1 cellular context compared by ENCODE assay signal in the genomic region with DNA sequence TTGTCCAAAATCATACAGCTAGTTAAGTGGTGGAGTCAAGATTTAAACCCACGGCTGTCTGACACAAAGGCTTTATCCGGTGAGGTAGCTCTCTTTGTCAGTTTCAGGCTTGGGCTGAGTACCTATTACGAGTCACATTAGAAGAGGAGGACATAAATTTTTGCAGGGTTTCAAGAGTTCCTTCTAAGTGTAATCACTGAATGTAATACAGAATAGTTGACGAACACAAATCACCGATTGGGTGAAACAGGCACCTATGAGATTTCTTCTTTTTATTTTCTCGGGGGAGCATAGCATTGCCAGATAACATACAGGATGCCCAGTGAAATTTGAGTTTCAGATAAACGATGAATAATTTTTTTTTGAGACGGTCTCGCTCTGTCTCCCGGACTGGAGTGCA.
TF ChIP-seq lines count a peak whose summit lies in the region.

No MANE protein-coding gene starts in this region.

TF ChIP-seq in HepG2, 621 proteins besides CTCF, POLR2A, EP300 and RAD21:
- TF ChIP-seq, protein P1, sequence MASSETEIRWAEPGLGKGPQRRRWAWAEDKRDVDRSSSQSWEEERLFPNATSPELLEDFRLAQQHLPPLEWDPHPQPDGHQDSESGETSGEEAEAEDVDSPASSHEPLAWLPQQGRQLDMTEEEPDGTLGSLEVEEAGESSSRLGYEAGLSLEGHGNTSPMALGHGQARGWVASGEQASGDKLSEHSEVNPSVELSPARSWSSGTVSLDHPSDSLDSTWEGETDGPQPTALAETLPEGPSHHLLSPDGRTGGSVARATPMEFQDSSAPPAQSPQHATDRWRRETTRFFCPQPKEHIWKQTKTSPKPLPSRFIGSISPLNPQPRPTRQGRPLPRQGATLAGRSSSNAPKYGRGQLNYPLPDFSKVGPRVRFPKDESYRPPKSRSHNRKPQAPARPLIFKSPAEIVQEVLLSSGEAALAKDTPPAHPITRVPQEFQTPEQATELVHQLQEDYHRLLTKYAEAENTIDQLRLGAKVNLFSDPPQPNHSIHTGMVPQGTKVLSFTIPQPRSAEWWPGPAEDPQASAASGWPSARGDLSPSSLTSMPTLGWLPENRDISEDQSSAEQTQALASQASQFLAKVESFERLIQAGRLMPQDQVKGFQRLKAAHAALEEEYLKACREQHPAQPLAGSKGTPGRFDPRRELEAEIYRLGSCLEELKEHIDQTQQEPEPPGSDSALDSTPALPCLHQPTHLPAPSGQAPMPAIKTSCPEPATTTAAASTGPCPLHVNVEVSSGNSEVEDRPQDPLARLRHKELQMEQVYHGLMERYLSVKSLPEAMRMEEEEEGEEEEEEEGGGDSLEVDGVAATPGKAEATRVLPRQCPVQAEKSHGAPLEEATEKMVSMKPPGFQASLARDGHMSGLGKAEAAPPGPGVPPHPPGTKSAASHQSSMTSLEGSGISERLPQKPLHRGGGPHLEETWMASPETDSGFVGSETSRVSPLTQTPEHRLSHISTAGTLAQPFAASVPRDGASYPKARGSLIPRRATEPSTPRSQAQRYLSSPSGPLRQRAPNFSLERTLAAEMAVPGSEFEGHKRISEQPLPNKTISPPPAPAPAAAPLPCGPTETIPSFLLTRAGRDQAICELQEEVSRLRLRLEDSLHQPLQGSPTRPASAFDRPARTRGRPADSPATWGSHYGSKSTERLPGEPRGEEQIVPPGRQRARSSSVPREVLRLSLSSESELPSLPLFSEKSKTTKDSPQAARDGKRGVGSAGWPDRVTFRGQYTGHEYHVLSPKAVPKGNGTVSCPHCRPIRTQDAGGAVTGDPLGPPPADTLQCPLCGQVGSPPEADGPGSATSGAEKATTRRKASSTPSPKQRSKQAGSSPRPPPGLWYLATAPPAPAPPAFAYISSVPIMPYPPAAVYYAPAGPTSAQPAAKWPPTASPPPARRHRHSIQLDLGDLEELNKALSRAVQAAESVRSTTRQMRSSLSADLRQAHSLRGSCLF (CRISPR knock-in tag; IDR thresholded peaks at IDR 0.05; ENCODE audit: borderline replicate concordance), result no peak
